5 cellular contexts compared by ENCODE assay signal in genomic region chr2:27538839-27539450, GRCh38. TPM values are rescaled to one million over a fixed set of nuclear protein-coding genes. Genes with fewer than 3 reads are reported as not detected.
"Had no signal": no experiment of that assay in that cellular context is flagged by ENCODE, and none has a peak within 500 bp of the region (broad histone marks: within the 10 kb centered on the region; RNA-seq: fewer than 3 reads in every experiment).

No MANE protein-coding gene starts in this region.

RNA-seq across cellular contexts. Expression of gene GCKR, which starts 42.3 kb away (rescaled TPM):
- total RNA-seq: GM23338, H4, H7, HFFc6, HT1080 had no signal
- polyA plus RNA-seq: GM23338 had no signal
